25 cellular contexts compared by ENCODE assay signal in the genomic region with DNA sequence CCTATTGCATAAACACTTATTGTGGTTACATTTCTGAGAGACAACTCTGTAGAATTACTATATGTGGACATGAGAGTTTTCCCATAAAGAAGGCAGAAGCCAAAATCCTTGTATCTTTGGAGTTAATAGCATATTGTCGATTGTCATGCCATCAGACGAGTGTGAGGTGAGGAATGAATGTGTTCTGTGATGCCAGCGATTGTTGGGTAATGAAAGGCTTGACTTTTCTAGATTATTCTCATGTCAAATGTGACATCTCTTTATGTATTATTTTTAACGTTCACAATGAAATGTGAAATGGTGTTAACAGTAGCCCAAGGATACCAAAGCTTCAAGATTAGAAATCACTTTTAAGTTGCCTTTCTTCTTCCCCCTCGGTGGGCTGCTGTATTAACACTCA.
"Had no signal": no experiment of that assay in that cellular context is flagged by ENCODE, and none has a peak within 500 bp of the region (broad histone marks: within the 10 kb centered on the region; RNA-seq: fewer than 3 reads in every experiment).

No MANE protein-coding gene starts in this region.

- DNase-seq: central memory CD4-positive, alpha-beta T cell; dorsolateral prefrontal cortex; effector CD4-positive, alpha-beta T cell; foreskin fibroblast; hypothalamus; immature natural killer cell; islet precursor cell; kidney glomerular epithelial cell; mesenchymal stem cell; mucosa of descending colon; naive B cell; right lobe of liver; small intestine; stimulated activated CD4-positive, alpha-beta T cell treated with anti-CD3 and anti-CD28 coated beads, Interleukin-15, amount 100 ng/mL, for 24 hours; stimulated activated CD4-positive, alpha-beta T cell treated with anti-CD3 and anti-CD28 coated beads, Interleukin-2, amount 100 ng/mL, for 48 hours; stimulated activated CD8-positive, alpha-beta memory T cell treated with anti-CD3 and anti-CD28 coated beads, Interleukin-4, amount 100 ng/mL, for 48 hours; stimulated activated naive CD4-positive, alpha-beta T cell; stimulated activated naive CD8-positive, alpha-beta T cell treated with anti-CD3 and anti-CD28 coated beads, Interleukin-15, amount 100 ng/mL, for 72 hours; upper lobe of right lung; uterus had no signal

- H3K9me3 ChIP-seq: gastroesophageal sphincter, mucosa of descending colon, prostate gland, right lobe of liver, upper lobe of right lung, uterus had no signal

- H3K4me3 ChIP-seq: dorsolateral prefrontal cortex, gastroesophageal sphincter, mucosa of descending colon, neural progenitor cell, prostate gland, right lobe of liver, tibial nerve, upper lobe of right lung, uterus had no signal

- H3K4me2 ChIP-seq: neural progenitor cell had no signal

- H3K4me1 ChIP-seq: prostate gland, right lobe of liver, upper lobe of right lung had no signal

- H3K27ac ChIP-seq: neural progenitor cell, right lobe of liver, upper lobe of right lung, uterus had no signal

- ATAC-seq: gastroesophageal sphincter; mucosa of descending colon; natural killer cell treated with Interleukin-12 subunit alpha and Interleukin-12 subunit beta and Interleukin-15 and Interleukin-18, amount 100 ng/mL, for 72 hours; right lobe of liver; stimulated activated naive CD8-positive, alpha-beta T cell treated with anti-CD3 and anti-CD28 coated beads, Interleukin-15, amount 100 ng/mL, for 72 hours; upper lobe of right lung had no signal

- H3K36me3 ChIP-seq: gastroesophageal sphincter, neural progenitor cell, prostate gland, right lobe of liver, upper lobe of right lung, uterus had no signal

- H2AFZ ChIP-seq: neural progenitor cell had no signal

- H3K27me3 ChIP-seq: gastroesophageal sphincter, neural progenitor cell, right lobe of liver, tibial nerve, upper lobe of right lung, uterus had no signal
